ENCODE assay signal across 8 cellular contexts in the genomic region with DNA sequence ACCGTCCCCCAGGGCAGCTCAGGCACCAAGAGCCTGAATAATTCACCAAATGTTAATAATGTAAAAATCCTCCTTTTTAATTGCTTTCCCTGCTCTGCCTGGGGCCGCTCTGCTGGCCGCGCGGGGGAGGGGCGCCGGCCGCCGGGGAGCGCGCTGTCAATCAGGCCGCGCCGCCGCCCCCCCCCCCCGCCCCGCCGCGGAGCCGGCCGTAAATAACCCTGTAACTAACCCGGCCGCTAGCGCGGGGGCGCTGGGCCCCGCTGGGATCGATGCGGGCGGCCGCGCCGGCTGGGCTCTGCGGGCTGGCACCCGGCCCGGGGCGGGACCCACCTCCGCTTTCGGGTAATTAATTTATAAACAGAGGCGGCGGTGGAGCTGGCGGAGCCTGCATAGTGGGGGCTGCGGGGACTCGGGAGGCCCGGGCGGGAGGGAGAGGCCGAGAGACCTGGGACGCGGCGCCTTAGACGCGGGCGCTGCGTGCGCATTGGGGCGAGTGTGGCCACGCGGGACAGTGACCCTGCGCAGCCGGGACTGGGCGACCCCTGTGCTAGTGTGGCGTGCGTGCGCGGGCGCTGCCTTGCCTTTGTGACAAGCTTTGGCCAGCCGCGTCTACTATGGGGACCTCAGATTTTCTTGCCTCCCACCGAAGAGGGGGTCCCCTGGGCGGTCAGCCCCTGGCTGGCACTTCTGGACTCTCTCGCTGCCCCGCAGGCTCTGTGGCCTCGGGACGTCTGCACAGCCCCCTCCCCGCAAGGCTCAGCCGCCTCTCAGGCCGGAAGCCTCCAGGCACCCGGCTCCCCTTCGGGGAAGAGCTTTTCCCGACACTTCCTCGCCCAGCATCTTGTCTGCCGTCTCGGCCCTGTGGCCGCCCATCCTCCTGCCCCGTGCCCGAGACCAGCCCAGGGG. TPM values are rescaled to one million over a fixed set of nuclear protein-coding genes. Genes with fewer than 3 reads are reported as not detected.
DNase-seq lines count a peak whose midpoint lies in the region; ATAC-seq, FAIRE-seq and TF ChIP-seq lines count a peak whose summit lies in the region.

No MANE protein-coding gene starts in this region.

- no peak for TF ChIP-seq RAD21 in K562 (CRISPR knock-in tag; conservative IDR thresholded peaks at IDR 0.05 in 1 of 2, IDR thresholded peaks at IDR 0.05 in 1 of 2)

- in situ Hi-C loops in K562 (cut with MboI), result no loop called here

- POLR2A ChIA-PET in K562 (lab: Yijun Ruan, JAX), result interaction anchor here (0.7 to 2.1 kb wide), 7 partner anchors 9 to 29 kb away, joined by 3 to 11 read pairs (median 3); no protein-coding TSS in a partner anchor

- H3K4me3 Mint-ChIP-seq in activated CD4-positive, alpha-beta T cell treated with anti-CD3 and anti-CD28 coated beads, Interleukin-2, amount 10 ng/mL, durations not matched to agents 24 days and 14 days, result peak overlapping the region; percentile 74

- ATAC-seq in K562 (peak; percentile 62), HG03457 (IDR thresholded peaks at IDR 0.05; ENCODE audit: unreplicated experiment) (no peak), HG03196 (IDR thresholded peaks at IDR 0.05; ENCODE audit: unreplicated experiment) (no peak)

- intact Hi-C loops in activated CD4-positive, alpha-beta T cell treated with anti-CD3 and anti-CD28 coated beads, Interleukin-2, amount 10 ng/mL, durations not matched to agents 24 days and 14 days (cut with micrococcal nuclease), result loop anchor here (2.0 kb wide), 1 partner anchor 18 kb away; the partner anchor contains the start of gene SAMD11
- intact Hi-C loops in K562 (cut with micrococcal nuclease), result no loop called here

- no peak for TF ChIP-seq EP300 in K562 (IDR thresholded peaks at IDR 0.05; ENCODE audit: low read length)

- H3K27me3 ChIP-seq in K562 (ENCODE audit: control insufficient read depth in 2 of 2, insufficient read depth in 2 of 2, low read length in 2 of 2) (peaks cover 6 to 14% of the 10 kb centered on the region in 2 experiments; a peak in 4 of 5 replicates), small intestine (ENCODE audit: control insufficient read depth in 2 of 2, insufficient read depth in 2 of 2, low read length in 2 of 2) (peaks cover 15 to 26% of the 10 kb centered on the region in 2 donors)

- peaks cover 10% of the 10 kb centered on the region for H3K36me3 Mint-ChIP-seq in activated CD4-positive, alpha-beta T cell treated with anti-CD3 and anti-CD28 coated beads, Interleukin-2, amount 10 ng/mL, durations not matched to agents 24 days and 14 days (ENCODE audit: low read depth)

- H3K27ac Mint-ChIP-seq in activated CD4-positive, alpha-beta T cell treated with anti-CD3 and anti-CD28 coated beads, Interleukin-2, amount 10 ng/mL, durations not matched to agents 24 days and 14 days, result no peak overlapping the region

- H3K4me3 ChIP-seq in K562 (peak overlapping the region; percentile 31), small intestine (ENCODE audit: low read depth in 1 of 2, low read length in 2 of 2) (peak overlapping the region; percentile 12 to 50)

- H3K4me1 ChIP-seq in K562 (replicated peaks in 1 of 2; ENCODE audit: control insufficient read depth in 2 of 2, insufficient read depth in 2 of 2, low read length in 2 of 2), result peaks cover 28 to 98% of the 10 kb centered on the region in 2 experiments
- H3K4me1 ChIP-seq in small intestine (ENCODE audit: control insufficient read depth in 2 of 2, insufficient read depth in 1 of 2, low read depth in 1 of 2, low read length in 1 of 2), result peaks cover 0 to 2% of the 10 kb centered on the region in 2 donors

- 1% methylated on average over 66 of the region's 86 CpGs for WGBS in K562 (ENCODE audit: insufficient coverage, low coverage, missing lambda C conversion rate)
- 0 to 1% (median 0%) methylated on average over 60 to 86 of the region's 86 CpGs for whole genome bisulfite sequencing in small intestine, 3 donors

- peak overlapping the region; percentile 72 for H2AFZ ChIP-seq in K562 (ENCODE audit: low read depth, low read length)

- H3K4me1 Mint-ChIP-seq in activated CD4-positive, alpha-beta T cell treated with anti-CD3 and anti-CD28 coated beads, Interleukin-2, amount 10 ng/mL, durations not matched to agents 24 days and 14 days, result peaks cover 7% of the 10 kb centered on the region

- H3K9me3 Mint-ChIP-seq in activated CD4-positive, alpha-beta T cell treated with anti-CD3 and anti-CD28 coated beads, Interleukin-2, amount 10 ng/mL, durations not matched to agents 24 days and 14 days, result no peaks in the 10 kb centered on the region

- TF ChIP-seq CTCF in K562 (IDR thresholded peaks at IDR 0.05 in 2 of 3, conservative IDR thresholded peaks at IDR 0.05 in 1 of 3; ENCODE audit: insufficient read depth in 2 of 3, low read depth in 1 of 3, low read length in 3 of 3), result peak in 2 of 3 experiments; percentile 39 to 43; a peak in 3 of 6 replicates

- H3K4me2 ChIP-seq in K562 (ENCODE audit: insufficient read depth, low read length), result peak overlapping the region; percentile 65

- H3K9ac ChIP-seq in K562 (ENCODE audit: insufficient read depth in 1 of 2, low read depth in 2 of 2, low read length in 2 of 2), result peak overlapping the region in 1 of 2 experiments; percentile 88; a peak in 3 of 4 replicates

- no TSS peak for BruUV-seq in K562 (replicated peaks; lab: Mats Ljungman, UMichigan)

- no peaks in the 10 kb centered on the region for H3K79me2 ChIP-seq in K562 (ENCODE audit: control insufficient read depth, insufficient read depth, low read length)

- no peak for DNase-seq in activated CD4-positive, alpha-beta T cell treated with anti-CD3 and anti-CD28 coated beads, Interleukin-2, amount 10 ng/mL, durations not matched to agents 24 days and 14 days
- no peak for DNase-seq in activated CD4-positive, alpha-beta T cell treated with anti-CD3 and anti-CD28 coated beads, Interleukin-2, amount 50 U/mL, for 1 hour
- DNase-seq in NCI-H226 (peak; percentile 52), K562 (ENCODE audit: extremely low read depth in 1 of 4, low spot score in 3 of 4) (peak; percentile 87 to 96 (median 88)), iPS-NIHi7 (ENCODE audit: extremely low spot score) (peak; percentile 68), small intestine (peak; percentile 20)

- CTCF ChIA-PET in K562 (lab: Yijun Ruan, JAX; ENCODE audit: low intra/inter-chr PET ratio), result no interaction called here

- peaks cover 22% of the 10 kb centered on the region; the same call in 1 of the 2 replicates for H4K20me1 ChIP-seq in K562 (replicated peaks; ENCODE audit: control insufficient read depth, insufficient read depth, low read length)

- H3K9me1 ChIP-seq in K562 (ENCODE audit: control insufficient read depth, insufficient read depth, low read length), result no peaks in the 10 kb centered on the region

- H3K9me3 ChIP-seq in K562 (replicated peaks; ENCODE audit: control insufficient read depth, insufficient read depth, low read depth, low read length) (no peaks in the 10 kb centered on the region), small intestine (ENCODE audit: control insufficient read depth, low read depth) (no peaks in the 10 kb centered on the region)

- H3K27ac ChIP-seq in K562 (ENCODE audit: extremely low read depth, low read depth, low read length), result no peak overlapping the region
- peak overlapping the region in 1 of 2 donors; percentile 45 for H3K27ac ChIP-seq in small intestine (ENCODE audit: low read depth in 1 of 2, low read length in 1 of 2)

- H3K27me3 Mint-ChIP-seq in activated CD4-positive, alpha-beta T cell treated with anti-CD3 and anti-CD28 coated beads, Interleukin-2, amount 10 ng/mL, durations not matched to agents 24 days and 14 days, result peaks cover 34% of the 10 kb centered on the region

- TF ChIP-seq POLR2A in K562 (conservative IDR thresholded peaks at IDR 0.05), result no peak

- FAIRE-seq in K562 (lab: Jason Lieb, UNC) (peak; percentile 56), small intestine (lab: Jason Lieb, UNC) (no peak)

- peaks cover 18% of the 10 kb centered on the region; the same call in 2 of the 3 replicates for H3K36me3 ChIP-seq in K562 (ENCODE audit: control insufficient read depth, insufficient read depth, low read length)
- peaks cover 0 to 2% of the 10 kb centered on the region in 2 donors for H3K36me3 ChIP-seq in small intestine (ENCODE audit: control insufficient read depth in 2 of 2, insufficient read depth in 2 of 2, low read length in 2 of 2)

RNA-seq across cellular contexts. Expression of gene SAMD11, which starts 16.7 kb away (rescaled TPM):
- total RNA-seq in activated CD4-positive, alpha-beta T cell treated with anti-CD3 and anti-CD28 coated beads, Interleukin-2, amount 10 ng/mL, durations not matched to agents 24 days and 14 days, result not detected in 2 replicates
- 0.42 and 1.3 TPM in 2 replicates for total RNA-seq in K562 (2011; cell fraction: chromatin; rRNA removed; ENCODE audit: low replicate concordance)
- 1.2 and 1.8 TPM in 2 replicates for total RNA-seq in K562 (2011; cell fraction: nucleolus; rRNA removed)
- total RNA-seq in K562 (2011; cell fraction: nucleoplasm; rRNA removed), result 0.31 and 0.44 TPM in 2 replicates
- total RNA-seq in K562 (2014; rRNA removed) (0.41 and 0.82 TPM in 2 replicates), K562 (2014; rRNA removed; fragmentation: Illumina TruSeq; extraction: Trizol) (0.07 TPM in 1 of 2 replicates, not detected in the other), K562 (2015; rRNA removed; fragmentation: Illumina TruSeq; extraction: Trizol) (0.11 and 0.26 TPM in 2 replicates), K562 (2021) (0.38 and 0.49 TPM in 2 replicates)
- polyA plus RNA-seq in K562 (2011; rRNA removed) (0.24 and 0.31 TPM in 2 replicates), K562 (2014; fragmentation: Illumina TruSeq; extraction: Trizol) (not detected in 2 replicates), K562 (2014; fragmentation: Nextera tagmentation; extraction: Ambion mirVana) (under 1 TPM in 1 of 2 experiments, not detected in 1; 0.08 TPM), K562 (2014; rRNA removed) (0.07 and 0.32 TPM in 2 replicates), small intestine (1 to 10 TPM in 2 of 3 donors, under 1 TPM in 1; 0.89 to 8.8 (median 4.9) TPM)
- 0.37 and 0.73 TPM in 2 replicates for polyA plus RNA-seq in K562 (2011; cell fraction: cytosol; rRNA removed)
- 1.6 and 3.1 TPM in 2 replicates for polyA plus RNA-seq in K562 (2011; cell fraction: nucleus; rRNA removed)
- 0.36 and 0.64 TPM in 2 replicates for polyA plus RNA-seq in K562 (2012)
- polyA minus RNA-seq in K562 (2011; rRNA and poly(A)+ RNA removed), result not detected in 2 replicates
- polyA minus RNA-seq in K562 (2011; cell fraction: cytosol; rRNA and poly(A)+ RNA removed), result 1.3 and 3.5 TPM in 2 replicates
- polyA minus RNA-seq in K562 (2011; cell fraction: nucleus; rRNA and poly(A)+ RNA removed), result 0.94 and 1.6 TPM in 2 replicates

RNA-seq across cellular contexts. Expression of gene NOC2L, which starts 18.7 kb away (rescaled TPM):
- 190 and 192 TPM in 2 replicates for total RNA-seq in activated CD4-positive, alpha-beta T cell treated with anti-CD3 and anti-CD28 coated beads, Interleukin-2, amount 10 ng/mL, durations not matched to agents 24 days and 14 days
- 185 and 348 TPM in 2 replicates for total RNA-seq in K562 (2011; cell fraction: chromatin; rRNA removed; ENCODE audit: low replicate concordance)
- 202 and 208 TPM in 2 replicates for total RNA-seq in K562 (2011; cell fraction: nucleolus; rRNA removed)
- 191 and 196 TPM in 2 replicates for total RNA-seq in K562 (2011; cell fraction: nucleoplasm; rRNA removed)
- total RNA-seq in K562 (2014; rRNA removed), result 363 and 418 TPM in 2 replicates
- total RNA-seq in K562 (2014; rRNA removed; fragmentation: Illumina TruSeq; extraction: Trizol), result 111 and 128 TPM in 2 replicates
- total RNA-seq in K562 (2015; rRNA removed; fragmentation: Illumina TruSeq; extraction: Trizol), result 214 and 216 TPM in 2 replicates
- 407 and 410 TPM in 2 replicates for total RNA-seq in K562 (2021)
- polyA plus RNA-seq in K562 (2011; rRNA removed), result 86.6 and 118 TPM in 2 replicates
- polyA plus RNA-seq in K562 (2011; cell fraction: cytosol; rRNA removed), result 166 and 242 TPM in 2 replicates
- 153 and 201 TPM in 2 replicates for polyA plus RNA-seq in K562 (2011; cell fraction: nucleus; rRNA removed)
- polyA plus RNA-seq in K562 (2012), result 162 and 252 TPM in 2 replicates
- 200 and 279 TPM in 2 replicates for polyA plus RNA-seq in K562 (2014; fragmentation: Illumina TruSeq; extraction: Trizol)
- polyA plus RNA-seq in K562 (2014; fragmentation: Nextera tagmentation; extraction: Ambion mirVana), result 1 to 10 TPM; 4.0 to 9.7 TPM
- polyA plus RNA-seq in K562 (2014; rRNA removed), result 260 and 299 TPM in 2 replicates
- 113 and 170 TPM in 2 replicates for polyA minus RNA-seq in K562 (2011; rRNA and poly(A)+ RNA removed)
- 169 and 187 TPM in 2 replicates for polyA minus RNA-seq in K562 (2011; cell fraction: cytosol; rRNA and poly(A)+ RNA removed)
- 36.1 and 52.3 TPM in 2 replicates for polyA minus RNA-seq in K562 (2011; cell fraction: nucleus; rRNA and poly(A)+ RNA removed)
- polyA plus RNA-seq in small intestine, result 10 to 100 TPM; 34.0 to 69.3 (median 42.7) TPM

RNA-seq across cellular contexts. Expression of gene KLHL17, which starts 20.0 kb away (rescaled TPM):
- 46.4 and 48.1 TPM in 2 replicates for total RNA-seq in activated CD4-positive, alpha-beta T cell treated with anti-CD3 and anti-CD28 coated beads, Interleukin-2, amount 10 ng/mL, durations not matched to agents 24 days and 14 days
- total RNA-seq in K562 (2011; cell fraction: chromatin; rRNA removed; ENCODE audit: low replicate concordance), result 105 and 413 TPM in 2 replicates
- 347 and 361 TPM in 2 replicates for total RNA-seq in K562 (2011; cell fraction: nucleolus; rRNA removed)
- total RNA-seq in K562 (2011; cell fraction: nucleoplasm; rRNA removed), result 167 and 188 TPM in 2 replicates
- total RNA-seq in K562 (2014; rRNA removed), result 30.7 and 30.8 TPM in 2 replicates
- 1.5 and 2.9 TPM in 2 replicates for total RNA-seq in K562 (2014; rRNA removed; fragmentation: Illumina TruSeq; extraction: Trizol)
- 13.0 and 16.3 TPM in 2 replicates for total RNA-seq in K562 (2015; rRNA removed; fragmentation: Illumina TruSeq; extraction: Trizol)
- total RNA-seq in K562 (2021), result 58.1 and 71.4 TPM in 2 replicates
- 18.6 and 49.7 TPM in 2 replicates for polyA plus RNA-seq in K562 (2011; rRNA removed)
- 22.8 and 35.9 TPM in 2 replicates for polyA plus RNA-seq in K562 (2011; cell fraction: cytosol; rRNA removed)
- 819 and 946 TPM in 2 replicates for polyA plus RNA-seq in K562 (2011; cell fraction: nucleus; rRNA removed)
- 31.2 and 45.6 TPM in 2 replicates for polyA plus RNA-seq in K562 (2012)
- 7.2 and 22.1 TPM in 2 replicates for polyA plus RNA-seq in K562 (2014; fragmentation: Illumina TruSeq; extraction: Trizol)
- polyA plus RNA-seq in K562 (2014; fragmentation: Nextera tagmentation; extraction: Ambion mirVana), result under 1 TPM; 0.14 to 0.55 TPM
- 67.3 and 84.8 TPM in 2 replicates for polyA plus RNA-seq in K562 (2014; rRNA removed)
- 3.4 and 5.1 TPM in 2 replicates for polyA minus RNA-seq in K562 (2011; rRNA and poly(A)+ RNA removed)
- 8.9 and 14.1 TPM in 2 replicates for polyA minus RNA-seq in K562 (2011; cell fraction: cytosol; rRNA and poly(A)+ RNA removed)
- 72.0 and 97.5 TPM in 2 replicates for polyA minus RNA-seq in K562 (2011; cell fraction: nucleus; rRNA and poly(A)+ RNA removed)
- 10 to 100 TPM in 1 of 3 donors, 1 to 10 TPM in 2; 6.6 to 11.9 (median 7.0) TPM for polyA plus RNA-seq in small intestine

RNA-seq across cellular contexts. Expression of gene PLEKHN1, which starts 25.9 kb away (rescaled TPM):
- 1.8 and 2.8 TPM in 2 replicates for total RNA-seq in activated CD4-positive, alpha-beta T cell treated with anti-CD3 and anti-CD28 coated beads, Interleukin-2, amount 10 ng/mL, durations not matched to agents 24 days and 14 days
- total RNA-seq in K562 (2011; cell fraction: chromatin; rRNA removed; ENCODE audit: low replicate concordance), result 0.99 and 3.5 TPM in 2 replicates
- total RNA-seq in K562 (2011; cell fraction: nucleolus; rRNA removed), result 1.2 and 2.6 TPM in 2 replicates
- total RNA-seq in K562 (2011; cell fraction: nucleoplasm; rRNA removed), result 0.88 and 1.6 TPM in 2 replicates
- total RNA-seq in K562 (2014; rRNA removed) (0.09 and 0.69 TPM in 2 replicates), K562 (2014; rRNA removed; fragmentation: Illumina TruSeq; extraction: Trizol) (0.07 TPM in 1 of 2 replicates, not detected in the other), K562 (2015; rRNA removed; fragmentation: Illumina TruSeq; extraction: Trizol) (0.11 and 0.18 TPM in 2 replicates), K562 (2021) (1.2 and 1.5 TPM in 2 replicates)
- polyA plus RNA-seq in K562 (2011; rRNA removed) (0.13 and 0.34 TPM in 2 replicates), K562 (2014; fragmentation: Illumina TruSeq; extraction: Trizol) (0.13 and 0.69 TPM in 2 replicates), K562 (2014; fragmentation: Nextera tagmentation; extraction: Ambion mirVana) (not detected), K562 (2014; rRNA removed) (0.52 and 0.80 TPM in 2 replicates), small intestine (under 1 TPM; 0.72 to 0.89 (median 0.81) TPM)
- 0.12 and 0.37 TPM in 2 replicates for polyA plus RNA-seq in K562 (2011; cell fraction: cytosol; rRNA removed)
- polyA plus RNA-seq in K562 (2011; cell fraction: nucleus; rRNA removed), result 2.6 and 3.6 TPM in 2 replicates
- 0.47 and 1.4 TPM in 2 replicates for polyA plus RNA-seq in K562 (2012)
- not detected in 2 replicates for polyA minus RNA-seq in K562 (2011; rRNA and poly(A)+ RNA removed)
- 0.55 TPM in 1 of 2 replicates, not detected in the other for polyA minus RNA-seq in K562 (2011; cell fraction: cytosol; rRNA and poly(A)+ RNA removed)
- 1.3 and 1.8 TPM in 2 replicates for polyA minus RNA-seq in K562 (2011; cell fraction: nucleus; rRNA and poly(A)+ RNA removed)

RNA-seq across cellular contexts. Expression of gene PERM1, which starts 41.5 kb away (rescaled TPM):
- total RNA-seq in activated CD4-positive, alpha-beta T cell treated with anti-CD3 and anti-CD28 coated beads, Interleukin-2, amount 10 ng/mL, durations not matched to agents 24 days and 14 days, result not detected in 2 replicates
- 0.30 and 1.0 TPM in 2 replicates for total RNA-seq in K562 (2011; cell fraction: chromatin; rRNA removed; ENCODE audit: low replicate concordance)
- 0.39 and 0.67 TPM in 2 replicates for total RNA-seq in K562 (2011; cell fraction: nucleolus; rRNA removed)
- total RNA-seq in K562 (2011; cell fraction: nucleoplasm; rRNA removed), result 0.23 and 0.29 TPM in 2 replicates
- total RNA-seq in K562 (2014; rRNA removed) (not detected in 2 replicates), K562 (2014; rRNA removed; fragmentation: Illumina TruSeq; extraction: Trizol) (not detected in 2 replicates), K562 (2015; rRNA removed; fragmentation: Illumina TruSeq; extraction: Trizol) (not detected in 2 replicates), K562 (2021) (not detected in 2 replicates)
- polyA plus RNA-seq in K562 (2011; rRNA removed) (0.04 TPM in 1 of 2 replicates, not detected in the other), K562 (2014; fragmentation: Illumina TruSeq; extraction: Trizol) (not detected in 2 replicates), K562 (2014; fragmentation: Nextera tagmentation; extraction: Ambion mirVana) (not detected), K562 (2014; rRNA removed) (not detected in 2 replicates), small intestine (1 to 10 TPM in 1 of 3 donors, under 1 TPM in 1, not detected in 1; 0.30 to 1.6 TPM)
- 0.06 TPM in 1 of 2 replicates, not detected in the other for polyA plus RNA-seq in K562 (2011; cell fraction: cytosol; rRNA removed)
- polyA plus RNA-seq in K562 (2011; cell fraction: nucleus; rRNA removed), result 0.18 and 0.25 TPM in 2 replicates
- polyA plus RNA-seq in K562 (2012), result 0.46 and 0.48 TPM in 2 replicates
- polyA minus RNA-seq in K562 (2011; rRNA and poly(A)+ RNA removed), result not detected in 2 replicates
- not detected in 2 replicates for polyA minus RNA-seq in K562 (2011; cell fraction: cytosol; rRNA and poly(A)+ RNA removed)
- 0.33 TPM in 1 of 2 replicates, not detected in the other for polyA minus RNA-seq in K562 (2011; cell fraction: nucleus; rRNA and poly(A)+ RNA removed)

Comparison
In these comparisons a context has a peak if more than half of its experiments do, and no peak if none do; other contexts are left out.
1. DNase-seq: peak in NCI-H226 (single experiment), K562 (4 of 4), iPS-NIHi7 (single experiment) and small intestine (single experiment); none in activated CD4-positive, alpha-beta T cell treated with anti-CD3 and anti-CD28 coated beads, Interleukin-2, amount 10 ng/mL, durations not matched to agents 24 days and 14 days (single experiment) and activated CD4-positive, alpha-beta T cell treated with anti-CD3 and anti-CD28 coated beads, Interleukin-2, amount 50 U/mL, for 1 hour (single experiment).